Comparison of ENCODE assay signal across 14 cellular contexts in genomic region chr5:143166661-143167420, GRCh38.
DNase-seq lines count a peak whose midpoint lies in the region; ATAC-seq and TF ChIP-seq lines count a peak whose summit lies in the region.
"Had no signal": no experiment of that assay in that cellular context is flagged by ENCODE, and none has a peak within 500 bp of the region (broad histone marks: within the 10 kb centered on the region; RNA-seq: fewer than 3 reads in every experiment).

No MANE protein-coding gene starts in this region.

- TF ChIP-seq POLR2A in stomach (IDR thresholded peaks at IDR 0.05), result no peak
- no peak for TF ChIP-seq POLR2A in prostate gland (IDR thresholded peaks at IDR 0.05)

- BruUV-seq in MCF 10A (replicated peaks; lab: Mats Ljungman, UMichigan), result no TSS peak

- H3K9me3 Mint-ChIP-seq in MCF 10A (ENCODE audit: unreplicated experiment), result no peaks in the 10 kb centered on the region
- H3K9me3 Mint-ChIP-seq: memory B cell had no signal

- H3K36me3 Mint-ChIP-seq in MCF 10A (ENCODE audit: insufficient read depth, unreplicated experiment), result no peaks in the 10 kb centered on the region

- peaks cover 29% of the 10 kb centered on the region for H3K4me1 Mint-ChIP-seq in MCF 10A (ENCODE audit: insufficient read depth, unreplicated experiment)

- TF ChIP-seq CTCF in MCF 10A (IDR thresholded peaks at IDR 0.05; ENCODE audit: unreplicated experiment) (no peak), stomach (IDR thresholded peaks at IDR 0.05) (no peak), prostate gland (IDR thresholded peaks at IDR 0.05) (no peak)

- H3K27me3 ChIP-seq in stomach, result no peaks in the 10 kb centered on the region
- H3K27me3 ChIP-seq in prostate gland (replicated peaks; ENCODE audit: insufficient read depth), result no peaks in the 10 kb centered on the region
- no peaks in the 10 kb centered on the region for H3K27me3 ChIP-seq in HAP-1 (ENCODE audit: low read depth)
- H3K27me3 ChIP-seq: esophagus muscularis mucosa, MG63, tibial nerve had no signal

- H3K27ac ChIP-seq in stomach (no peak overlapping the region), prostate gland (no peak overlapping the region)
- H3K27ac ChIP-seq: esophagus muscularis mucosa, tibial nerve had no signal

- WGBS in stomach, 5 donors, result 65 to 92% (median 77%) methylated on average over 8 of the region's 8 CpGs
- WGBS in prostate gland, result 93% methylated on average over 8 of the region's 8 CpGs

- no peaks in the 10 kb centered on the region for H3K36me3 ChIP-seq in stomach
- no peaks in the 10 kb centered on the region for H3K36me3 ChIP-seq in prostate gland
- no peaks in the 10 kb centered on the region for H3K36me3 ChIP-seq in HAP-1 (replicated peaks)
- H3K36me3 ChIP-seq: esophagus muscularis mucosa, MG63 had no signal

- no peaks in the 10 kb centered on the region for H3K27me3 Mint-ChIP-seq in MCF 10A (ENCODE audit: insufficient read depth, unreplicated experiment)
- H3K27me3 Mint-ChIP-seq: memory B cell had no signal

- H3K4me1 ChIP-seq in stomach (peaks cover 0 to 9% (median 4%) of the 10 kb centered on the region in 4 donors), prostate gland (replicated peaks) (no peaks in the 10 kb centered on the region), HAP-1 (no peaks in the 10 kb centered on the region)

- no peak overlapping the region for H3K4me3 Mint-ChIP-seq in MCF 10A (ENCODE audit: unreplicated experiment)
- H3K4me3 Mint-ChIP-seq: memory B cell had no signal

- no peaks in the 10 kb centered on the region for H3K9me3 ChIP-seq in stomach
- H3K9me3 ChIP-seq in prostate gland, result no peaks in the 10 kb centered on the region
- no peaks in the 10 kb centered on the region for H3K9me3 ChIP-seq in HAP-1
- H3K9me3 ChIP-seq: esophagus muscularis mucosa, MG63, tibial nerve had no signal

- peak; percentile 70 for ATAC-seq in GM19438 (IDR thresholded peaks at IDR 0.05; ENCODE audit: low read depth, unreplicated experiment)
- ATAC-seq in HG03108 (IDR thresholded peaks at IDR 0.05; ENCODE audit: unreplicated experiment), result peak; percentile 51

- no peak overlapping the region for H3K4me3 ChIP-seq in stomach
- no peak overlapping the region for H3K4me3 ChIP-seq in prostate gland
- H3K4me3 ChIP-seq in HAP-1, result no peak overlapping the region
- H3K4me3 ChIP-seq: esophagus muscularis mucosa, MG63, tibial nerve had no signal

- CTCF ChIA-PET in MCF 10A (lab: Yijun Ruan, JAX), result interaction anchor here (0.5 to 2.3 kb wide), 13 partner anchors 8 to 920 kb away, joined by 3 to 6 read pairs (median 4); no protein-coding TSS in a partner anchor

- DNase-seq in ACHN, result peak; percentile 9
- peak; percentile 50 for DNase-seq in MCF 10A (ENCODE audit: unreplicated experiment)
- no peak for DNase-seq in OCI-M1 (lab: John Stamatoyannopoulos, UW)
- no peak for DNase-seq in stomach
- no peak for DNase-seq in prostate gland (ENCODE audit: low spot score)
- DNase-seq in HAP-1 (ENCODE audit: low spot score in 2 of 2), result no peak
- DNase-seq: MG63; NCI-H2171; stimulated activated CD4-positive, alpha-beta T cell treated with anti-CD3 and anti-CD28 coated beads, Interleukin-15, amount 100 ng/mL, for 24 hours had no signal

- no peak for TF ChIP-seq EP300 in stomach (IDR thresholded peaks at IDR 0.05)

- intact Hi-C loops in MCF 10A (cut with micrococcal nuclease), result loop anchor here (10.0 kb wide), 1 partner anchor 518 kb away; no protein-coding TSS in a partner anchor
- intact Hi-C loops in stomach (cut with DNase I; ENCODE audit: low total_unique reads), result no loop called here
- intact Hi-C loops in prostate gland (cut with DNase I), result no loop called here

- peak overlapping the region; percentile 71 for H3K27ac Mint-ChIP-seq in MCF 10A (ENCODE audit: low read depth, unreplicated experiment)
- H3K27ac Mint-ChIP-seq: memory B cell had no signal

- POLR2A ChIA-PET in MCF 10A (lab: Yijun Ruan, JAX), result interaction anchor here (0.7 to 3.5 kb wide), 14 partner anchors 8 to 164 kb away, joined by 3 to 25 read pairs (median 4); no protein-coding TSS in a partner anchor

- in situ Hi-C loops in ACHN (cut with HindIII; ENCODE audit: low pct_ligation_motif_present, low pct_unique_long_range_greater_than_20kb, low sequenced_read_pairs) (no loop called here), HAP-1 (cut with MboI; ENCODE audit: low sequenced_read_pairs) (no loop called here)

Comparison
In these comparisons a context has a peak if more than half of its experiments do, and no peak if none do; other contexts are left out.
1. DNase-seq: peak in ACHN (single experiment) and MCF 10A (single experiment); none in OCI-M1 (single experiment), stomach (single experiment), prostate gland (single experiment) and HAP-1 (0 of 2).